ENCODE assay signal across 21 cellular contexts in genomic region chr2:117557626-117558025, GRCh38.
"Had no signal": no experiment of that assay in that cellular context is flagged by ENCODE, and none has a peak within 500 bp of the region (broad histone marks: within the 10 kb centered on the region; RNA-seq: fewer than 3 reads in every experiment).

No MANE protein-coding gene starts in this region.

- H3K36me3 ChIP-seq: SJCRH30 had no signal

- H3K27me3 Mint-ChIP-seq: IgD-negative memory B cell had no signal

- H3K9me3 ChIP-seq: SJCRH30 had no signal

- H3K4me3 Mint-ChIP-seq: IgD-negative memory B cell had no signal

- DNase-seq: KG1, MM.1S, NCI-H1048, NCI-H1105, NCI-H1417, NCI-H1436 treated with DMSO at 0.1 percent for 48 hours, NCI-H1694, NCI-H187 treated with DMSO at 0.1 percent for 48 hours, NCI-H2029 treated with DMSO at 0.1 percent for 48 hours, NCI-H2171 treated with DMSO at 0.1 percent for 48 hours, NCI-H345, NCI-H524, NCI-H526 treated with DMSO at 0.1 percent for 48 hours, NCI-H748 treated with DMSO at 0.1 percent for 48 hours, PC-3, SHP77 treated with DMSO at 0.1 percent for 48 hours, SJCRH30, SW 1271, T-helper 1 cell had no signal

- H3K27ac Mint-ChIP-seq: IgD-negative memory B cell had no signal

- H3K4me1 ChIP-seq: SJCRH30 had no signal

- H3K4me3 ChIP-seq: SJCRH30 had no signal

- H3K27ac ChIP-seq: HL-60, SJCRH30 had no signal

- H3K36me3 Mint-ChIP-seq: IgD-negative memory B cell had no signal
